Comparison of ENCODE assay signal across 12 cellular contexts in the genomic region with DNA sequence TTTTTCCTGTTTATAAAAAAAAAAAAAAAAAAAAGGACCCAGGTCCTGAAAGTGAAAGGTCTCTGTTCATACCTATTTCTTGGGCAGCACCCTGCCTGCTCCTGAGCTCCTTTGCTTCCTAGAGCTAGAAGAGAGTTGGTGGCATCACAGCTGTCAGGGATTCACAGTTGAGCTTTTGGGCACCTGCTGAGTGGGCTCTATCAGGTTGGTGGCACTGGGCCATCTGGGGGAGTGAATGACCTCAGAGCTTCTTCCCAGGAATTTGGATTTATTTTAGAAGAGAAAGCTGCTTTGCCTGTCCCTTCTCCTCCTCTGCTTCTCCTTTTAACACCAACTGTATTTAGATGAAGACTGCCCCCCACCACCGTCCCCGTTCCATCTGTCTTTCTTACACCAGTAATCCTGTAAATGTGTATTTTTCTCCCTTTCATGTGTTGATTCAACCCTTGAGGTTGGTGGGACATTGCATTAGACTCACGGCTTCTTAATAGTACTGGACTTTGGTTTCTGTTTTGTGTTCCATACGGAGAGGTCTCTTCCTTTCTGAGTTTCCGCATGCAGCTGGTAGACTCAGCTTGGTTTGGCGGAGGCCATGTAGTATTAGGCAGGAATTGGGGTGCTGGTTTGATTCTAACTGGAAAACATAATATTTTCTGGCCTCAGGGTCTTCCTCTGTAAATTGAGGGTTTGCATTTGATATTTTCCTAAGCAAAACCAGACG. TPM values are rescaled to one million over a fixed set of nuclear protein-coding genes. Genes with fewer than 3 reads are reported as not detected.
A peak's percentile ranks its signal among the peaks of the same experiment; 100 is the strongest.
DNase-seq lines count a peak whose midpoint lies in the region; ATAC-seq and TF ChIP-seq lines count a peak whose summit lies in the region.
"Had no signal": no experiment of that assay in that cellular context is flagged by ENCODE, and none has a peak within 500 bp of the region (broad histone marks: within the 10 kb centered on the region; RNA-seq: fewer than 3 reads in every experiment).

No MANE protein-coding gene starts in this region.

- peak overlapping the region; percentile 30 to 83 (median 44) for H3K27ac ChIP-seq in stomach
- H3K27ac ChIP-seq: gastrocnemius medialis, SK-N-MC had no signal

- WGBS in stomach, 5 donors = 19 to 49% (median 39%) methylated on average over 7 of the region's 7 CpGs

- intact Hi-C loops in stomach (cut with DNase I; ENCODE audit: low total_unique reads) = loop anchor here (10.0 kb wide), 1 partner anchor 122 kb away; no protein-coding TSS in a partner anchor
- intact Hi-C loops in activated T-helper 2 cell treated with anti-CD3 and anti-CD28 coated beads, Interferon-gamma antibody, Interleukin-2, Interleukin-4, amounts not matched to agents 10 μg/mL and 5 μg/mL and 100 μg/mL, durations not matched to agents 14 hours and 24 hours and 36 hours (cut with micrococcal nuclease) = loop anchor here (5.0 kb wide), 1 partner anchor 39 kb away; no protein-coding TSS in a partner anchor

- no peak for TF ChIP-seq CTCF in stomach (IDR thresholded peaks at IDR 0.05)

- no peaks in the 10 kb centered on the region for H3K27me3 ChIP-seq in stomach
- H3K27me3 ChIP-seq: gastrocnemius medialis had no signal

- no peak for DNase-seq in activated naive CD4-positive, alpha-beta T cell treated with anti-CD3 and anti-CD28 coated beads, Interleukin-2, amount 50 U/mL, for 72 hours (ENCODE audit: low spot score in 2 of 2)
- DNase-seq in NCI-H524 treated with DMSO at 0.1 percent for 48 hours (lab: John Stamatoyannopoulos, UW) (peak; percentile 27), dermis blood vessel endothelial cell (peak; percentile 45), stomach (no peak), middle frontal gyrus (ENCODE audit: extremely low spot score, low spot score) (no peak)
- DNase-seq in activated T-helper 2 cell treated with anti-CD3 and anti-CD28 coated beads, Interferon-gamma antibody, Interleukin-2, Interleukin-4, amounts not matched to agents 10 μg/mL and 5 μg/mL and 100 μg/mL, durations not matched to agents 14 hours and 24 hours and 36 hours (ENCODE audit: low spot score) = no peak
- DNase-seq: gastrocnemius medialis, GF-D8 had no signal

- peak overlapping the region; percentile 38 for H3K27ac Mint-ChIP-seq in activated naive CD4-positive, alpha-beta T cell treated with anti-CD3 and anti-CD28 coated beads, Interleukin-2, amount 50 U/mL, for 24 hours
- no peak overlapping the region for H3K27ac Mint-ChIP-seq in activated naive CD4-positive, alpha-beta T cell treated with anti-CD3 and anti-CD28 coated beads, Interleukin-2, amount 50 U/mL, for 72 hours
- H3K27ac Mint-ChIP-seq in activated T-helper 2 cell treated with anti-CD3 and anti-CD28 coated beads, Interferon-gamma antibody, Interleukin-2, Interleukin-4, amounts not matched to agents 10 μg/mL and 5 μg/mL and 100 μg/mL, durations not matched to agents 14 hours and 24 hours and 36 hours = no peak overlapping the region

- no peak for TF ChIP-seq EP300 in stomach (IDR thresholded peaks at IDR 0.05)

- TF ChIP-seq POLR2A in stomach (IDR thresholded peaks at IDR 0.05) = no peak

- H3K4me3 Mint-ChIP-seq in activated naive CD4-positive, alpha-beta T cell treated with anti-CD3 and anti-CD28 coated beads, Interleukin-2, amount 50 U/mL, for 24 hours = no peak overlapping the region
- H3K4me3 Mint-ChIP-seq in activated T-helper 2 cell treated with anti-CD3 and anti-CD28 coated beads, Interferon-gamma antibody, Interleukin-2, Interleukin-4, amounts not matched to agents 10 μg/mL and 5 μg/mL and 100 μg/mL, durations not matched to agents 14 hours and 24 hours and 36 hours (ENCODE audit: low read depth) = no peak overlapping the region
- H3K4me3 Mint-ChIP-seq: neural crest cell had no signal

- peaks cover 2% of the 10 kb centered on the region for H3K36me3 Mint-ChIP-seq in activated naive CD4-positive, alpha-beta T cell treated with anti-CD3 and anti-CD28 coated beads, Interleukin-2, amount 50 U/mL, for 24 hours
- H3K36me3 Mint-ChIP-seq in activated naive CD4-positive, alpha-beta T cell treated with anti-CD3 and anti-CD28 coated beads, Interleukin-2, amount 50 U/mL, for 72 hours = no peaks in the 10 kb centered on the region
- no peaks in the 10 kb centered on the region for H3K36me3 Mint-ChIP-seq in activated T-helper 2 cell treated with anti-CD3 and anti-CD28 coated beads, Interferon-gamma antibody, Interleukin-2, Interleukin-4, amounts not matched to agents 10 μg/mL and 5 μg/mL and 100 μg/mL, durations not matched to agents 14 hours and 24 hours and 36 hours (ENCODE audit: low read depth)

- peaks cover 88% of the 10 kb centered on the region for H3K4me1 Mint-ChIP-seq in activated naive CD4-positive, alpha-beta T cell treated with anti-CD3 and anti-CD28 coated beads, Interleukin-2, amount 50 U/mL, for 24 hours
- peaks cover 40% of the 10 kb centered on the region for H3K4me1 Mint-ChIP-seq in activated T-helper 2 cell treated with anti-CD3 and anti-CD28 coated beads, Interferon-gamma antibody, Interleukin-2, Interleukin-4, amounts not matched to agents 10 μg/mL and 5 μg/mL and 100 μg/mL, durations not matched to agents 14 hours and 24 hours and 36 hours (ENCODE audit: low read depth)

- H3K9me3 ChIP-seq in stomach = no peaks in the 10 kb centered on the region
- H3K9me3 ChIP-seq: gastrocnemius medialis had no signal

- H3K4me3 ChIP-seq in stomach = peak overlapping the region in 3 of 4 donors; percentile 1 to 30 (median 8)
- H3K4me3 ChIP-seq: gastrocnemius medialis, SK-N-MC had no signal

- H3K36me3 ChIP-seq in stomach = no peaks in the 10 kb centered on the region
- H3K36me3 ChIP-seq: gastrocnemius medialis had no signal

- peaks cover 16 to 78% (median 45%) of the 10 kb centered on the region in 4 donors for H3K4me1 ChIP-seq in stomach

- H3K27me3 Mint-ChIP-seq in activated naive CD4-positive, alpha-beta T cell treated with anti-CD3 and anti-CD28 coated beads, Interleukin-2, amount 50 U/mL, for 24 hours = no peaks in the 10 kb centered on the region
- peaks cover 66% of the 10 kb centered on the region for H3K27me3 Mint-ChIP-seq in activated T-helper 2 cell treated with anti-CD3 and anti-CD28 coated beads, Interferon-gamma antibody, Interleukin-2, Interleukin-4, amounts not matched to agents 10 μg/mL and 5 μg/mL and 100 μg/mL, durations not matched to agents 14 hours and 24 hours and 36 hours (ENCODE audit: low read depth)

- ATAC-seq in activated naive CD4-positive, alpha-beta T cell treated with anti-CD3 and anti-CD28 coated beads, Interleukin-2, amount 50 U/mL, for 72 hours = no peak
- no peak for ATAC-seq in HG03442 (IDR thresholded peaks at IDR 0.05; ENCODE audit: unreplicated experiment)

- H3K9me3 Mint-ChIP-seq in activated naive CD4-positive, alpha-beta T cell treated with anti-CD3 and anti-CD28 coated beads, Interleukin-2, amount 50 U/mL, for 24 hours = no peaks in the 10 kb centered on the region
- no peaks in the 10 kb centered on the region for H3K9me3 Mint-ChIP-seq in activated naive CD4-positive, alpha-beta T cell treated with anti-CD3 and anti-CD28 coated beads, Interleukin-2, amount 50 U/mL, for 72 hours
- H3K9me3 Mint-ChIP-seq in activated T-helper 2 cell treated with anti-CD3 and anti-CD28 coated beads, Interferon-gamma antibody, Interleukin-2, Interleukin-4, amounts not matched to agents 10 μg/mL and 5 μg/mL and 100 μg/mL, durations not matched to agents 14 hours and 24 hours and 36 hours = no peaks in the 10 kb centered on the region
- H3K9me3 Mint-ChIP-seq: neural crest cell had no signal

RNA-seq across cellular contexts. Expression of gene MGAT5, which starts 7.6 kb away (rescaled TPM):
- 10 to 100 TPM; 11.8 to 13.2 TPM for total RNA-seq in activated naive CD4-positive, alpha-beta T cell treated with anti-CD3 and anti-CD28 coated beads, Interleukin-2, amount 50 U/mL, for 72 hours
- total RNA-seq in dermis blood vessel endothelial cell (133 and 168 TPM in 2 replicates), stomach (100 to 1,000 TPM in 1 of 5 donors, 10 to 100 TPM in 4; 35.0 to 125 (median 75.8) TPM)
- 1 to 10 TPM; 3.9 to 5.4 (median 4.4) TPM for polyA plus RNA-seq in stomach
- total RNA-seq in activated T-helper 2 cell treated with anti-CD3 and anti-CD28 coated beads, Interferon-gamma antibody, Interleukin-2, Interleukin-4, amounts not matched to agents 10 μg/mL and 5 μg/mL and 100 μg/mL, durations not matched to agents 14 hours and 24 hours and 36 hours = 14.0 and 14.1 TPM in 2 replicates

Comparison
In these comparisons a context has a peak if more than half of its experiments do, and no peak if none do; other contexts are left out.
1. DNase-seq: peak in NCI-H524 treated with DMSO at 0.1 percent for 48 hours (single experiment) and dermis blood vessel endothelial cell (single experiment); none in activated naive CD4-positive, alpha-beta T cell treated with anti-CD3 and anti-CD28 coated beads, Interleukin-2, amount 50 U/mL, for 72 hours (0 of 2), stomach (single experiment), activated T-helper 2 cell treated with anti-CD3 and anti-CD28 coated beads, Interferon-gamma antibody, Interleukin-2, Interleukin-4, amounts not matched to agents 10 μg/mL and 5 μg/mL and 100 μg/mL, durations not matched to agents 14 hours and 24 hours and 36 hours (single experiment) and middle frontal gyrus (single experiment).